ENCODE assay signal across 17 cellular contexts in genomic region chr2:200270732-200271131, GRCh38. TPM values are rescaled to one million over a fixed set of nuclear protein-coding genes. Genes with fewer than 3 reads are reported as not detected.
A peak's percentile ranks its signal among the peaks of the same experiment; 100 is the strongest.
DNase-seq lines count a peak whose midpoint lies in the region; ATAC-seq and TF ChIP-seq lines count a peak whose summit lies in the region.
"Had no signal": no experiment of that assay in that cellular context is flagged by ENCODE, and none has a peak within 500 bp of the region (broad histone marks: within the 10 kb centered on the region; RNA-seq: fewer than 3 reads in every experiment).

No MANE protein-coding gene starts in this region.

- H3K4me3 ChIP-seq in esophagus muscularis mucosa = no peak overlapping the region

- no peaks in the 10 kb centered on the region for H3K36me3 ChIP-seq in esophagus muscularis mucosa

- WGBS in esophagus muscularis mucosa = 84% methylated on average over 1 of the region's 1 CpG

- no peak for TF ChIP-seq POLR2A in esophagus muscularis mucosa (IDR thresholded peaks at IDR 0.05; ENCODE audit: low read depth)

- no peaks in the 10 kb centered on the region for H3K27me3 ChIP-seq in esophagus muscularis mucosa

- H3K9me3 ChIP-seq in esophagus muscularis mucosa = no peaks in the 10 kb centered on the region

- H3K27ac ChIP-seq in esophagus muscularis mucosa (replicated peaks in 1 of 4) = no peak overlapping the region

- H3K36me3 Mint-ChIP-seq in endothelial cell (ENCODE audit: low read depth, unreplicated experiment) = no peaks in the 10 kb centered on the region
- H3K36me3 Mint-ChIP-seq: CD4-positive, alpha-beta memory T cell had no signal

- no peak overlapping the region for H3K4me3 Mint-ChIP-seq in endothelial cell (ENCODE audit: unreplicated experiment)
- H3K4me3 Mint-ChIP-seq: CD4-positive, alpha-beta memory T cell had no signal

- no peak for ATAC-seq in GM18520 (IDR thresholded peaks at IDR 0.05; ENCODE audit: unreplicated experiment)

- intact Hi-C loops in esophagus muscularis mucosa (cut with DNase I) = no loop called here

- H3K4me1 ChIP-seq in esophagus muscularis mucosa = no peaks in the 10 kb centered on the region

- H3K9me3 Mint-ChIP-seq in endothelial cell (ENCODE audit: unreplicated experiment) = no peaks in the 10 kb centered on the region

- TF ChIP-seq EP300 in esophagus muscularis mucosa (IDR thresholded peaks at IDR 0.05) = no peak

- H3K27me3 Mint-ChIP-seq in endothelial cell (ENCODE audit: unreplicated experiment) = peaks cover under 1% of the 10 kb centered on the region
- H3K27me3 Mint-ChIP-seq: CD4-positive, alpha-beta memory T cell had no signal

- TF ChIP-seq CTCF in esophagus muscularis mucosa (IDR thresholded peaks at IDR 0.05) = no peak
- no peak for TF ChIP-seq CTCF in endothelial cell (IDR thresholded peaks at IDR 0.05; ENCODE audit: unreplicated experiment)

- no peak overlapping the region for H3K27ac Mint-ChIP-seq in endothelial cell (ENCODE audit: unreplicated experiment)
- H3K27ac Mint-ChIP-seq: CD4-positive, alpha-beta memory T cell had no signal

- DNase-seq in HT1080 (ENCODE audit: low read depth) (peak; percentile 15), RKO (ENCODE audit: low spot score) (peak; percentile 3), esophagus muscularis mucosa (ENCODE audit: extremely low spot score) (peak; percentile 19), inferior parietal cortex (ENCODE audit: extremely low spot score) (no peak), endothelial cell (ENCODE audit: low spot score) (no peak), NAMALWA (ENCODE audit: low spot score) (no peak)
- DNase-seq: C1 segment of cervical spinal cord; Calu3; CD4-positive, alpha-beta memory T cell; COR-L47; DMS53; DMS79 treated with DMSO at 0.1 percent for 48 hours; GF-D8; H7; HCEC 1CT had no signal

- H3K4me1 Mint-ChIP-seq in endothelial cell (ENCODE audit: unreplicated experiment) = peaks cover 7% of the 10 kb centered on the region
- H3K4me1 Mint-ChIP-seq: CD4-positive, alpha-beta memory T cell had no signal

RNA-seq across cellular contexts. Expression of gene SPATS2L, which starts 35.8 kb away (rescaled TPM):
- 145 and 158 TPM in 2 replicates for total RNA-seq in HT1080 (2014; rRNA removed; shearing (Covaris generic))
- polyA plus RNA-seq in HT1080 (2015; cell fraction: cytosol; rRNA removed) = 177 and 202 TPM in 2 replicates
- polyA plus RNA-seq in HT1080 (2015; cell fraction: nucleus; rRNA removed) = 94.7 and 110 TPM in 2 replicates
- total RNA-seq in esophagus muscularis mucosa = 100 to 1,000 TPM in 1 of 4 donors, 10 to 100 TPM in 3; 51.9 to 151 (median 78.9) TPM
- 72.9 TPM for total RNA-seq in endothelial cell (ENCODE audit: unreplicated experiment)
- total RNA-seq: G401 had no signal

Comparison
In these comparisons a context has a peak if more than half of its experiments do, and no peak if none do; other contexts are left out.
1. DNase-seq: peak in HT1080 (single experiment), RKO (single experiment) and esophagus muscularis mucosa (single experiment); none in inferior parietal cortex (single experiment), endothelial cell (single experiment) and NAMALWA (single experiment).